23 cellular contexts compared by ENCODE assay signal in the genomic region with DNA sequence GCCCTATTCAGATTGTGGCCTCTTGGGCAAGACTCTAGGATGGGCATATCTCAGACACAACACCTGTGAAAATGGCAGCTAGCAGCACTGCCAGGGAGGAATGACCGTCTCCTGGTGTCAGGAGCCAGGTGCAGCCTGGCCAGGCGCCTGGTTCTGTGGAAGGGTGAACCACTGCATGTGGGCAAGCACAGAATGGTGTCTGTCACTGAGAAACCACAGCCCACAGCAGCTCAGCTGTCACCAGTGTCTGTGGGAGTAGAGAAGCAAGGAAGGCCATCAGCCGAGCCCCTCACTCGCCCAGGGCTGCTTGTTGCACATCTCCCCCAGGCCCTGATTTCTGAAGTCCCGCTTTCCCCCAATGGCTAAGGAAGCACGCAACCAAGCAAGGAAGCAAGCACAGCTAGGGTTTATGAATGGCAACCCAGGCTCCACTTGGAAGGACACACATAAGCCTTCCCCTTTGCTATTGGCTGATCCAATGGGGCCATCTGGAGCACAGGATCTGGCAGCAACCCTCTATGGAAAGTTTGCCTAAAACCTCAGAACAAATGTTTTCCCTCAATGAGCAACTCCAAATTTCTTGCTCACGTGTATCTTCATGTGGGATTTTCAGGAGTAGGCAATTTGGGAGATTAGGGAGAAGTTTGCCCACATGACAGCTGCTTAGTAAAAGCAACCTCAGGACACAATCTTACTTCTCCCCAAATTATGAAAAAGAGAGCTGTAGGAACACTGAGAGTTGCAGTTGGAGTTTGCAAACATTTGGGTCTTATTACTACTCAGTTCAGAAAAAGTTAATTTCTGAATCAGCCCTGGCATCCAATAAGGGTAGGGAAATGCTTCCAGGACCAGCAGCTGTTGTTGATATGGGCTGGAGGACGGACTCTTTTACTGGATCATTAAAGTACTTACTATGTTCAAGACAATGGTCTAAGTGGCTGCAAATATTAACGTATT. TPM values are rescaled to one million over a fixed set of nuclear protein-coding genes. Genes with fewer than 3 reads are reported as not detected.
DNase-seq lines count a peak whose midpoint lies in the region; ATAC-seq, FAIRE-seq and TF ChIP-seq lines count a peak whose summit lies in the region.
"Had no signal": no experiment of that assay in that cellular context is flagged by ENCODE, and none has a peak within 500 bp of the region (broad histone marks: within the 10 kb centered on the region; RNA-seq: fewer than 3 reads in every experiment).

No MANE protein-coding gene starts in this region.

- no peak overlapping the region for H3K27ac ChIP-seq in GM23248
- H3K27ac ChIP-seq in left ventricle myocardium inferior (replicated peaks), result peak overlapping the region; percentile 60
- H3K27ac ChIP-seq in sigmoid colon, result peak overlapping the region in 3 of 4 donors; percentile 26 to 49 (median 39)
- no peak overlapping the region for H3K27ac ChIP-seq in small intestine (ENCODE audit: low read depth in 1 of 2, low read length in 1 of 2)
- H3K27ac ChIP-seq: SJCRH30 had no signal

- no peak overlapping the region for H2AFZ ChIP-seq in GM23248

- DNase-seq in GM23248 (peak; percentile 32), cerebellum (ENCODE audit: low spot score) (peak; percentile 50), left ventricle myocardium inferior (peak; percentile 28), sigmoid colon (peak; percentile 82), small intestine (no peak), iPS-NIHi11 (ENCODE audit: low spot score) (no peak)
- DNase-seq: COR-L47, mesendoderm, NCI-H1436 treated with DMSO at 0.1 percent for 48 hours, NCI-H2227 treated with DMSO at 0.1 percent for 48 hours, T-helper 9 cell had no signal

- ATAC-seq in HG03439 (IDR thresholded peaks at IDR 0.05; ENCODE audit: unreplicated experiment) (no peak), SK-N-SH treated with all-trans-retinoic acid at 6 μM for 48 hours (no peak)
- ATAC-seq: activated CD4-positive, CD25-positive, alpha-beta regulatory T cell treated with anti-CD3 and anti-CD28 coated beads, Interleukin-2, amount 50 U/mL, for 24 hours; GM12878; HepG2 had no signal

- TF ChIP-seq CTCF in left ventricle myocardium inferior (IDR thresholded peaks at IDR 0.05; ENCODE audit: borderline replicate concordance) (no peak), sigmoid colon (IDR thresholded peaks at IDR 0.05) (no peak)

- FAIRE-seq in small intestine (lab: Jason Lieb, UNC), result no peak
- FAIRE-seq: G401.6, GM12878, HepG2 had no signal

- no peaks in the 10 kb centered on the region for H3K79me2 ChIP-seq in GM23248 (ENCODE audit: insufficient read depth)

- H3K27me3 ChIP-seq in GM23248 (replicated peaks; ENCODE audit: insufficient read depth), result no peaks in the 10 kb centered on the region
- no peaks in the 10 kb centered on the region for H3K27me3 ChIP-seq in left ventricle myocardium inferior (ENCODE audit: low read depth)
- H3K27me3 ChIP-seq in sigmoid colon, result no peaks in the 10 kb centered on the region
- H3K27me3 ChIP-seq in small intestine (ENCODE audit: control insufficient read depth in 2 of 2, insufficient read depth in 2 of 2, low read length in 2 of 2), result no peaks in the 10 kb centered on the region
- H3K27me3 ChIP-seq: SJCRH30 had no signal

- WGBS in GM23248 (ENCODE audit: low coverage in 1 of 2, low lambda C conversion rate in 2 of 2, missing lambda C conversion rate in 2 of 2), 2 experiments, result 16 to 19% methylated on average over 9 of the region's 9 CpGs
- 80 to 83% methylated on average over 9 of the region's 9 CpGs for WGBS in sigmoid colon, 2 donors
- 78 to 82% (median 82%) methylated on average over 9 of the region's 9 CpGs for WGBS in small intestine, 3 donors

- H3K4me3 ChIP-seq in GM23248, result no peak overlapping the region
- H3K4me3 ChIP-seq in left ventricle myocardium inferior, result no peak overlapping the region
- no peak overlapping the region for H3K4me3 ChIP-seq in sigmoid colon
- H3K4me3 ChIP-seq in small intestine (ENCODE audit: low read depth in 1 of 2, low read length in 2 of 2), result no peak overlapping the region
- H3K4me3 ChIP-seq: GM12878, SJCRH30 had no signal

- H3F3A ChIP-seq in GM23248 (ENCODE audit: insufficient read depth), result no peaks in the 10 kb centered on the region

- H4K20me1 ChIP-seq in GM23248 (ENCODE audit: insufficient read depth), result no peaks in the 10 kb centered on the region

- H3K9me2 ChIP-seq in GM23248 (ENCODE audit: insufficient read depth), result no peaks in the 10 kb centered on the region

- TF ChIP-seq POLR2A in sigmoid colon (IDR thresholded peaks at IDR 0.05), result no peak

- H3K36me3 ChIP-seq in GM23248 (ENCODE audit: low read depth) (no peaks in the 10 kb centered on the region), left ventricle myocardium inferior (peaks cover 7% of the 10 kb centered on the region), sigmoid colon (peaks cover 0 to 8% (median 0%) of the 10 kb centered on the region in 4 donors), small intestine (ENCODE audit: control insufficient read depth in 2 of 2, insufficient read depth in 2 of 2, low read length in 2 of 2) (no peaks in the 10 kb centered on the region)
- H3K36me3 ChIP-seq: SJCRH30 had no signal

- 0 out of 2 replicates have a peak, but pooled peaks cover 4% of the 10 kb centered on the region for H3K4me1 ChIP-seq in GM23248 (ENCODE audit: insufficient read depth)
- H3K4me1 ChIP-seq in left ventricle myocardium inferior, result peaks cover 29% of the 10 kb centered on the region
- peaks cover 0 to 5% (median 0%) of the 10 kb centered on the region in 4 donors for H3K4me1 ChIP-seq in sigmoid colon
- no peaks in the 10 kb centered on the region for H3K4me1 ChIP-seq in small intestine (ENCODE audit: control insufficient read depth in 2 of 2, insufficient read depth in 1 of 2, low read depth in 1 of 2, low read length in 1 of 2)

- H3K9me3 ChIP-seq in GM23248 (ENCODE audit: low read depth) (no peaks in the 10 kb centered on the region), left ventricle myocardium inferior (replicated peaks) (no peaks in the 10 kb centered on the region), sigmoid colon (no peaks in the 10 kb centered on the region), small intestine (ENCODE audit: control insufficient read depth, low read depth) (no peaks in the 10 kb centered on the region)
- H3K9me3 ChIP-seq: SJCRH30 had no signal

- intact Hi-C loops in left ventricle myocardium inferior (cut with micrococcal nuclease) (loop anchor here (10.0 kb wide), 1 partner anchor 1099 kb away; no protein-coding TSS in a partner anchor), sigmoid colon (cut with DNase I) (no loop called here)

- TF ChIP-seq EP300 in sigmoid colon (IDR thresholded peaks at IDR 0.05), result no peak

- no peak overlapping the region for H3K4me2 ChIP-seq in GM23248 (ENCODE audit: unreplicated experiment)

- H3K9ac ChIP-seq in GM23248, result no peak overlapping the region

- in situ Hi-C loops in GM23248 (cut with MboI), result loop anchor here (10.0 kb wide), 1 partner anchor 1109 kb away; no protein-coding TSS in a partner anchor

TF ChIP-seq in SK-N-SH treated with all-trans-retinoic acid at 6 μM for 48 hours, 23 proteins besides CTCF, POLR2A, EP300 and RAD21 (continues in another document):
- TF ChIP-seq GLIS3 (CRISPR knock-in tag; IDR thresholded peaks at IDR 0.05) (no peak), SNAI2 (CRISPR knock-in tag; IDR thresholded peaks at IDR 0.05) (no peak), ZNF8 (CRISPR knock-in tag; IDR thresholded peaks at IDR 0.05) (no peak), ZNF70 (CRISPR knock-in tag; IDR thresholded peaks at IDR 0.05) (no peak), PPARA (CRISPR knock-in tag; IDR thresholded peaks at IDR 0.05; ENCODE audit: borderline replicate concordance) (no peak), BACH2 (CRISPR knock-in tag; IDR thresholded peaks at IDR 0.05; ENCODE audit: borderline replicate concordance) (no peak), ZNF565 (CRISPR knock-in tag; conservative IDR thresholded peaks at IDR 0.05; ENCODE audit: low read depth) (no peak)
- TF ChIP-seq, protein P1, sequence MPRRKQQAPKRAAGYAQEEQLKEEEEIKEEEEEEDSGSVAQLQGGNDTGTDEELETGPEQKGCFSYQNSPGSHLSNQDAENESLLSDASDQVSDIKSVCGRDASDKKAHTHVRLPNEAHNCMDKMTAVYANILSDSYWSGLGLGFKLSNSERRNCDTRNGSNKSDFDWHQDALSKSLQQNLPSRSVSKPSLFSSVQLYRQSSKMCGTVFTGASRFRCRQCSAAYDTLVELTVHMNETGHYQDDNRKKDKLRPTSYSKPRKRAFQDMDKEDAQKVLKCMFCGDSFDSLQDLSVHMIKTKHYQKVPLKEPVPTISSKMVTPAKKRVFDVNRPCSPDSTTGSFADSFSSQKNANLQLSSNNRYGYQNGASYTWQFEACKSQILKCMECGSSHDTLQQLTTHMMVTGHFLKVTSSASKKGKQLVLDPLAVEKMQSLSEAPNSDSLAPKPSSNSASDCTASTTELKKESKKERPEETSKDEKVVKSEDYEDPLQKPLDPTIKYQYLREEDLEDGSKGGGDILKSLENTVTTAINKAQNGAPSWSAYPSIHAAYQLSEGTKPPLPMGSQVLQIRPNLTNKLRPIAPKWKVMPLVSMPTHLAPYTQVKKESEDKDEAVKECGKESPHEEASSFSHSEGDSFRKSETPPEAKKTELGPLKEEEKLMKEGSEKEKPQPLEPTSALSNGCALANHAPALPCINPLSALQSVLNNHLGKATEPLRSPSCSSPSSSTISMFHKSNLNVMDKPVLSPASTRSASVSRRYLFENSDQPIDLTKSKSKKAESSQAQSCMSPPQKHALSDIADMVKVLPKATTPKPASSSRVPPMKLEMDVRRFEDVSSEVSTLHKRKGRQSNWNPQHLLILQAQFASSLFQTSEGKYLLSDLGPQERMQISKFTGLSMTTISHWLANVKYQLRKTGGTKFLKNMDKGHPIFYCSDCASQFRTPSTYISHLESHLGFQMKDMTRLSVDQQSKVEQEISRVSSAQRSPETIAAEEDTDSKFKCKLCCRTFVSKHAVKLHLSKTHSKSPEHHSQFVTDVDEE (CRISPR knock-in tag; IDR thresholded peaks at IDR 0.05), result no peak
- TF ChIP-seq, protein P2, sequence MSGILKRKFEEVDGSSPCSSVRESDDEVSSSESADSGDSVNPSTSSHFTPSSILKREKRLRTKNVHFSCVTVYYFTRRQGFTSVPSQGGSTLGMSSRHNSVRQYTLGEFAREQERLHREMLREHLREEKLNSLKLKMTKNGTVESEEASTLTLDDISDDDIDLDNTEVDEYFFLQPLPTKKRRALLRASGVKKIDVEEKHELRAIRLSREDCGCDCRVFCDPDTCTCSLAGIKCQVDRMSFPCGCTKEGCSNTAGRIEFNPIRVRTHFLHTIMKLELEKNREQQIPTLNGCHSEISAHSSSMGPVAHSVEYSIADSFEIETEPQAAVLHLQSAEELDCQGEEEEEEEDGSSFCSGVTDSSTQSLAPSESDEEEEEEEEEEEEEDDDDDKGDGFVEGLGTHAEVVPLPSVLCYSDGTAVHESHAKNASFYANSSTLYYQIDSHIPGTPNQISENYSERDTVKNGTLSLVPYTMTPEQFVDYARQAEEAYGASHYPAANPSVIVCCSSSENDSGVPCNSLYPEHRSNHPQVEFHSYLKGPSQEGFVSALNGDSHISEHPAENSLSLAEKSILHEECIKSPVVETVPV (CRISPR knock-in tag; IDR thresholded peaks at IDR 0.05), result no peak

RNA-seq across cellular contexts. Expression of gene GPHB5, which starts 44.7 kb away (rescaled TPM):
- not detected in 2 replicates for total RNA-seq in GM23248 (2014; rRNA removed; shearing (Covaris generic))
- polyA plus RNA-seq in GM23248 (2016; fragmentation: Nextera tagmentation; extraction: Ambion mirVana), result not detected in 2 replicates
- not detected for total RNA-seq in cerebellum
- total RNA-seq in left ventricle myocardium inferior, result not detected
- not detected for total RNA-seq in sigmoid colon
- not detected for polyA plus RNA-seq in sigmoid colon
- polyA plus RNA-seq in small intestine, result not detected
- total RNA-seq: activated CD8-positive, alpha-beta memory T cell treated with anti-CD3 and anti-CD28 coated beads for 36 hours; glomerular endothelial cell; GM12878; HepG2; M059J; SJCRH30 had no signal
- polyA plus RNA-seq: adipose tissue, GM12878, HepG2, neural cell had no signal

Comparison
In these comparisons a context has a peak if more than half of its experiments do, and no peak if none do; other contexts are left out.
1. DNase-seq: peak in GM23248 (single experiment), cerebellum (single experiment), left ventricle myocardium inferior (single experiment) and sigmoid colon (single experiment); none in small intestine (single experiment) and iPS-NIHi11 (single experiment).
2. H3K27ac ChIP-seq: peak in left ventricle myocardium inferior (single experiment) and sigmoid colon (3 of 4); none in GM23248 (single experiment) and small intestine (0 of 2).